ENCODE assay signal across 11 cellular contexts in the genomic region with DNA sequence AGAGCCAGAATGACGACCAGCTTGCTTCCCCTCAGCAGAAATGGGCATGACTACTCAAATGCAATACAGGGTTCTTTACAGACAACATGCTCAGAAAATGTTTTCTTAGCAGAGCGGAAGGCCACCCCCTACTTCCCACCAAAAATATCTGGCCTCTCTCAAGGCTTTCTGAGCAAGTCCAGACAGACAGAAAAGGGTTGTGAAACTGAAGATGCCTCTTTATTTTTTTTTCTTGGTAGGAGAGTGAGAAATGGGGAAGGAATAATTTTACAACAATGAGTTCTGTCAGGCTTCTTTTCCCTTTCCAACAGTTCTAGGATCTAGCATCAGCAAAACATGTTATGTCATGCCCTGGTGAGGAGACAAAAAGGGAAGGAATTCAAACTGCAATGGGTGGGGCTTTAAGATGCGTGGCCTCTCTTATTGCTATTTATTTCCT.
DNase-seq lines count a peak whose midpoint lies in the region; ATAC-seq, FAIRE-seq and TF ChIP-seq lines count a peak whose summit lies in the region.
"Had no signal": no experiment of that assay in that cellular context is flagged by ENCODE, and none has a peak within 500 bp of the region (broad histone marks: within the 10 kb centered on the region; RNA-seq: fewer than 3 reads in every experiment).

No MANE protein-coding gene starts in this region.

- DNase-seq in AG20443 (ENCODE audit: low spot score) (peak; percentile 65), NCI-H446 treated with DMSO at 0.1 percent for 48 hours (lab: John Stamatoyannopoulos, UW) (peak; percentile 86), myocyte (ENCODE audit: low read depth) (peak; percentile 71), NCI-H1048 (lab: John Stamatoyannopoulos, UW) (no peak), D721Med (ENCODE audit: insufficient read length, low spot score) (no peak)
- DNase-seq in activated CD4-positive, alpha-beta T cell treated with anti-CD3 and anti-CD28 coated beads for 48 hours: no peak
- DNase-seq: CD4-positive, alpha-beta memory T cell; kidney had no signal

- no peak for TF ChIP-seq CTCF in D721Med (IDR thresholded peaks at IDR 0.05; ENCODE audit: insufficient read depth, missing control alignments)

- FAIRE-seq in D721Med (lab: Jason Lieb, UNC): no peak
- FAIRE-seq: K562, kidney had no signal

- peak; percentile 68 for ATAC-seq in esophagus mucosa
- ATAC-seq in HG02623 (IDR thresholded peaks at IDR 0.05; ENCODE audit: unreplicated experiment): no peak
- ATAC-seq: K562 had no signal

Comparison
In these comparisons a context has a peak if more than half of its experiments do, and no peak if none do; other contexts are left out.
1. DNase-seq: peak in AG20443 (single experiment), NCI-H446 treated with DMSO at 0.1 percent for 48 hours (single experiment) and myocyte (single experiment); none in NCI-H1048 (single experiment), D721Med (single experiment) and activated CD4-positive, alpha-beta T cell treated with anti-CD3 and anti-CD28 coated beads for 48 hours (single experiment).